ENCODE assay signal across 8 cellular contexts in the genomic region with DNA sequence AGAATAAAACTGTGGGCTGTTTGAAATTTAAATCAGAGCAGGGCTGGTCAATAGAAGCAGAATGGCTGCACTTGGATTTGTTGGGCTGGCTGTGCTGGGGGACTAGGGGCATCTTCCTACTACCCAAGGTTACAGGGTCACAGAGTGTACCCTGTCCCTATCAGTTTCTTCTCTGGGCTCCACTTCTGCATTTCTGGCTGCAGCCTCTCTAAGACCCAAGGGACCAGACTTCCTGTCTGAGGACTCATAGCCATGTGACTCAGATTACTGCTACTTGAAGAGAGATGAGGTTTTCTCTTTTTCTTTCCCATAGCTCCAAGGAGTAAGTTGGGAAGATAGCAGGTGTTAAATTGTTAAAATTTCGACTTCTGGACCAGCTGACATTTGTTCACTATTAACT.
DNase-seq lines count a peak whose midpoint lies in the region; ATAC-seq and TF ChIP-seq lines count a peak whose summit lies in the region.
"Had no signal": no experiment of that assay in that cellular context is flagged by ENCODE, and none has a peak within 500 bp of the region (broad histone marks: within the 10 kb centered on the region; RNA-seq: fewer than 3 reads in every experiment).

No MANE protein-coding gene starts in this region.

- no peak for TF ChIP-seq CTCF in retinal pigment epithelial cell (conservative IDR thresholded peaks at IDR 0.05; ENCODE audit: low read depth, low read length)

- ATAC-seq in GM19043 (IDR thresholded peaks at IDR 0.05; ENCODE audit: low read depth, unreplicated experiment), result peak; percentile 98
- ATAC-seq in HG02870 (IDR thresholded peaks at IDR 0.05; ENCODE audit: unreplicated experiment), result peak; percentile 94

- no peaks in the 10 kb centered on the region for H3K4me1 Mint-ChIP-seq in activated T-cell treated with anti-CD3 and anti-CD28 coated beads, Interleukin-2, amount 50 U/mL, for 24 hours (ENCODE audit: low read depth)

- H3K4me3 ChIP-seq in retinal pigment epithelial cell (ENCODE audit: low read length), result no peak overlapping the region

- no peaks in the 10 kb centered on the region for H3K9me3 Mint-ChIP-seq in activated T-cell treated with anti-CD3 and anti-CD28 coated beads, Interleukin-2, amount 50 U/mL, for 24 hours

- CTCF ChIA-PET in HEK293T (lab: Yijun Ruan, JAX), result no interaction called here

- POLR2A ChIA-PET in HEK293T (lab: Yijun Ruan, JAX), result no interaction called here

- H3K27ac Mint-ChIP-seq in activated T-cell treated with anti-CD3 and anti-CD28 coated beads, Interleukin-2, amount 50 U/mL, for 24 hours, result no peak overlapping the region

- H3K27me3 Mint-ChIP-seq in activated T-cell treated with anti-CD3 and anti-CD28 coated beads, Interleukin-2, amount 50 U/mL, for 24 hours, result peaks cover 6% of the 10 kb centered on the region

- DNase-seq in OCI-M1 (lab: John Stamatoyannopoulos, UW), result peak; percentile 50
- DNase-seq in retinal pigment epithelial cell (ENCODE audit: low read depth), result peak; percentile 48
- DNase-seq in NCI-H2107 (lab: John Stamatoyannopoulos, UW), result no peak
- DNase-seq in HEK293T (ENCODE audit: extremely low spot score), result no peak
- no peak for DNase-seq in activated T-cell treated with anti-CD3 and anti-CD28 coated beads, Interleukin-2, amount 50 U/mL, for 24 hours
- DNase-seq: NCI-H524 treated with DMSO at 0.1 percent for 48 hours had no signal

- H3K36me3 Mint-ChIP-seq in activated T-cell treated with anti-CD3 and anti-CD28 coated beads, Interleukin-2, amount 50 U/mL, for 24 hours (ENCODE audit: low read depth), result no peaks in the 10 kb centered on the region

- H3K4me3 Mint-ChIP-seq in activated T-cell treated with anti-CD3 and anti-CD28 coated beads, Interleukin-2, amount 50 U/mL, for 24 hours, result no peak overlapping the region

TF ChIP-seq in HEK293T, 16 proteins besides CTCF, POLR2A, EP300 and RAD21:
- no peak for TF ChIP-seq SUZ12 (IDR thresholded peaks at IDR 0.05)
TF ChIP-seq in HEK293T: peak in this region for 0.

Comparison
In these comparisons a context has a peak if more than half of its experiments do, and no peak if none do; other contexts are left out.
1. DNase-seq: peak in OCI-M1 (single experiment) and retinal pigment epithelial cell (single experiment); none in NCI-H2107 (single experiment), HEK293T (single experiment) and activated T-cell treated with anti-CD3 and anti-CD28 coated beads, Interleukin-2, amount 50 U/mL, for 24 hours (single experiment).